ENCODE assay signal across 8 cellular contexts in genomic region chr1:155255243-155256100, GRCh38. TPM values are rescaled to one million over a fixed set of nuclear protein-coding genes. Genes with fewer than 3 reads are reported as not detected.
DNase-seq lines count a peak whose midpoint lies in the region; ATAC-seq and TF ChIP-seq lines count a peak whose summit lies in the region.

Gene ENTREP3, minus strand, starts transcription at chr1:155255483. Its CDS starts 606 bp downstream, at chr1:155254877.

- H3K4me3 ChIP-seq in AG04449 (ENCODE audit: low read depth, low read length) (peak within 1 kb of the TSS; percentile 81), Panc1 (ENCODE audit: low read depth in 2 of 2, low read length in 2 of 2) (peak within 1 kb of the TSS; percentile 72 to 77), mucosa of stomach (ENCODE audit: low read length) (peak within 1 kb of the TSS; percentile 75)

- peaks cover 9% of the 10 kb centered on the region for H3K4me1 ChIP-seq in Panc1 (ENCODE audit: control insufficient read depth, insufficient read depth, low read length)
- H3K4me1 ChIP-seq in mucosa of stomach (ENCODE audit: control insufficient read depth, insufficient read depth, low read length), result peaks cover 27% of the 10 kb centered on the region

- H3K36me3 Mint-ChIP-seq in IgD-negative memory B cell, result peaks cover 3% of the 10 kb centered on the region
- peaks cover 6 to 20% of the 10 kb centered on the region in 2 donors for H3K36me3 Mint-ChIP-seq in activated T-cell treated with anti-CD3 and anti-CD28 coated beads, Interleukin-2, amount 50 U/mL, for 72 hours (ENCODE audit: insufficient read depth in 2 of 2)
- peaks cover 51% of the 10 kb centered on the region for H3K36me3 Mint-ChIP-seq in stimulated activated effector memory CD8-positive, alpha-beta T cell treated with anti-CD3 and anti-CD28 coated beads, Interleukin-12 subunit alpha, Interleukin-12 subunit beta, amount 100 ng/mL, for 72 hours

- intact Hi-C loops in Panc1 (cut with micrococcal nuclease; ENCODE audit: unreplicated experiment), result no loop called here

- CTCF ChIA-PET in AG04449 (lab: Yijun Ruan, JAX), result interaction anchor here (0.7 to 11.3 kb wide), 8 partner anchors 8 to 354 kb away, joined by 3 to 253 read pairs (median 5); partner anchors contain the start of genes CLK2, HCN3, KRTCAP2 and RUSC1
- CTCF ChIA-PET in Panc1 (lab: Charles Lee), result interaction anchor here (0.6 kb wide), 1 partner anchor 308 kb away, joined by 4 read pairs; no protein-coding TSS in a partner anchor

- no peaks in the 10 kb centered on the region for H3K9me3 ChIP-seq in Panc1 (ENCODE audit: control insufficient read depth, insufficient read depth, low read depth, low read length)
- H3K9me3 ChIP-seq in mucosa of stomach (ENCODE audit: control insufficient read depth, low read length), result no peaks in the 10 kb centered on the region

- no peak for TF ChIP-seq CTCF in AG04449 (IDR thresholded peaks at IDR 0.05; ENCODE audit: insufficient read depth, low read length, missing control alignments)
- no peak for TF ChIP-seq CTCF in Panc1 (IDR thresholded peaks at IDR 0.05)

- peak within 1 kb of the TSS; percentile 81 to 95 (median 88) for H3K4me3 Mint-ChIP-seq in IgD-negative memory B cell
- H3K4me3 Mint-ChIP-seq in activated T-cell treated with anti-CD3 and anti-CD28 coated beads, Interleukin-2, amount 50 U/mL, for 72 hours, result peak within 1 kb of the TSS; percentile 85 to 92
- H3K4me3 Mint-ChIP-seq in stimulated activated effector memory CD8-positive, alpha-beta T cell treated with anti-CD3 and anti-CD28 coated beads, Interleukin-12 subunit alpha, Interleukin-12 subunit beta, amount 100 ng/mL, for 72 hours, result peak within 1 kb of the TSS; percentile 78

- DNase-seq in AG04449 (ENCODE audit: low read depth, low spot score), result no peak
- no peak for DNase-seq in Panc1 (ENCODE audit: low read depth, low spot score)
- peak; percentile 85 to 87 for DNase-seq in activated T-cell treated with anti-CD3 and anti-CD28 coated beads, Interleukin-2, amount 50 U/mL, for 72 hours
- peak; percentile 66 to 86 for DNase-seq in stimulated activated effector memory CD8-positive, alpha-beta T cell treated with anti-CD3 and anti-CD28 coated beads, Interleukin-12 subunit alpha, Interleukin-12 subunit beta, amount 100 ng/mL, for 72 hours (ENCODE audit: low spot score in 2 of 2)

- no peaks in the 10 kb centered on the region for H3K27me3 Mint-ChIP-seq in IgD-negative memory B cell
- no peaks in the 10 kb centered on the region for H3K27me3 Mint-ChIP-seq in activated T-cell treated with anti-CD3 and anti-CD28 coated beads, Interleukin-2, amount 50 U/mL, for 72 hours (ENCODE audit: low read depth)

- ATAC-seq in GM18909 (IDR thresholded peaks at IDR 0.05; ENCODE audit: poor library complexity, unreplicated experiment), result peak; percentile 62
- ATAC-seq in Panc1, result peak; percentile 87
- peak; percentile 71 to 72 for ATAC-seq in activated T-cell treated with anti-CD3 and anti-CD28 coated beads, Interleukin-2, amount 50 U/mL, for 72 hours (replicated peaks in 1 of 2)
- ATAC-seq in esophagus mucosa, result peak; percentile 68
- ATAC-seq in stimulated activated effector memory CD8-positive, alpha-beta T cell treated with anti-CD3 and anti-CD28 coated beads, Interleukin-12 subunit alpha, Interleukin-12 subunit beta, amount 100 ng/mL, for 72 hours, result peak; percentile 77

- peak within 1 kb of the TSS in 2 of 3 donors; percentile 37 to 69 for H3K27ac Mint-ChIP-seq in IgD-negative memory B cell
- H3K27ac Mint-ChIP-seq in activated T-cell treated with anti-CD3 and anti-CD28 coated beads, Interleukin-2, amount 50 U/mL, for 72 hours, result peak within 1 kb of the TSS; percentile 78
- H3K27ac Mint-ChIP-seq in stimulated activated effector memory CD8-positive, alpha-beta T cell treated with anti-CD3 and anti-CD28 coated beads, Interleukin-12 subunit alpha, Interleukin-12 subunit beta, amount 100 ng/mL, for 72 hours, result peak within 1 kb of the TSS; percentile 73

- no TSS peak for BruUV-seq in Panc1 (replicated peaks; lab: Mats Ljungman, UMichigan)

- H3K36me3 ChIP-seq in Panc1 (ENCODE audit: control insufficient read depth, insufficient read depth, low read length), result peaks cover 5% of the 10 kb centered on the region
- H3K36me3 ChIP-seq in mucosa of stomach (ENCODE audit: control insufficient read depth, insufficient read depth, low read length), result peaks cover 5% of the 10 kb centered on the region

- H3K4me1 Mint-ChIP-seq in IgD-negative memory B cell, result peaks cover 9 to 24% (median 20%) of the 10 kb centered on the region in 3 donors
- peaks cover 44% of the 10 kb centered on the region for H3K4me1 Mint-ChIP-seq in activated T-cell treated with anti-CD3 and anti-CD28 coated beads, Interleukin-2, amount 50 U/mL, for 72 hours (ENCODE audit: low read depth)
- H3K4me1 Mint-ChIP-seq in stimulated activated effector memory CD8-positive, alpha-beta T cell treated with anti-CD3 and anti-CD28 coated beads, Interleukin-12 subunit alpha, Interleukin-12 subunit beta, amount 100 ng/mL, for 72 hours, result peaks cover 56% of the 10 kb centered on the region

- peak within 1 kb of the TSS; percentile 87 for H3K27ac ChIP-seq in Panc1 (ENCODE audit: low read length)

- in situ Hi-C loops in Panc1 (cut with HindIII; ENCODE audit: low pct_unique_long_range_greater_than_20kb, low sequenced_read_pairs), result no loop called here

- POLR2A ChIA-PET in AG04449 (lab: Yijun Ruan, JAX) (interaction anchor here (0.7 to 1.0 kb wide), 3 partner anchors 11 to 68 kb away, joined by 3 to 4 read pairs (median 3); no protein-coding TSS in a partner anchor), Panc1 (lab: Charles Lee) (no interaction called here)

- H3K27me3 ChIP-seq in Panc1 (ENCODE audit: control insufficient read depth, insufficient read depth, low read length) (no peaks in the 10 kb centered on the region), mucosa of stomach (ENCODE audit: control insufficient read depth, insufficient read depth, low read length) (no peaks in the 10 kb centered on the region)

- H3K9me3 Mint-ChIP-seq in IgD-negative memory B cell, result no peaks in the 10 kb centered on the region
- no peaks in the 10 kb centered on the region for H3K9me3 Mint-ChIP-seq in activated T-cell treated with anti-CD3 and anti-CD28 coated beads, Interleukin-2, amount 50 U/mL, for 72 hours
- H3K9me3 Mint-ChIP-seq in stimulated activated effector memory CD8-positive, alpha-beta T cell treated with anti-CD3 and anti-CD28 coated beads, Interleukin-12 subunit alpha, Interleukin-12 subunit beta, amount 100 ng/mL, for 72 hours, result no peaks in the 10 kb centered on the region

- H3K9ac ChIP-seq in mucosa of stomach (ENCODE audit: low read length), result peak within 1 kb of the TSS; percentile 88

RNA-seq across cellular contexts. Expression of gene ENTREP3, which starts in this region (rescaled TPM):
- polyA plus RNA-seq in IgD-negative memory B cell, result 1.7 TPM
- total RNA-seq in Panc1 (2021; ENCODE audit: unreplicated experiment) (94.7 TPM), esophagus mucosa (24.9 TPM)
- 122 TPM for polyA plus RNA-seq in Panc1 (2012; ENCODE audit: insufficient read length)
- total RNA-seq in activated T-cell treated with anti-CD3 and anti-CD28 coated beads, Interleukin-2, amount 50 U/mL, for 72 hours, result 10 to 100 TPM; 30.7 to 33.8 TPM

Comparison
In these comparisons a context has a peak if more than half of its experiments do, and no peak if none do; other contexts are left out.
1. DNase-seq: peak in activated T-cell treated with anti-CD3 and anti-CD28 coated beads, Interleukin-2, amount 50 U/mL, for 72 hours (2 of 2) and stimulated activated effector memory CD8-positive, alpha-beta T cell treated with anti-CD3 and anti-CD28 coated beads, Interleukin-12 subunit alpha, Interleukin-12 subunit beta, amount 100 ng/mL, for 72 hours (2 of 2); none in AG04449 (single experiment) and Panc1 (single experiment).
2. Peak in every context shown above with its lines, with median percentiles within 50 percentile points of each other: H3K4me3 ChIP-seq, ATAC-seq, H3K27ac Mint-ChIP-seq and H3K4me3 Mint-ChIP-seq.